8 cellular contexts compared by ENCODE assay signal in the genomic region with DNA sequence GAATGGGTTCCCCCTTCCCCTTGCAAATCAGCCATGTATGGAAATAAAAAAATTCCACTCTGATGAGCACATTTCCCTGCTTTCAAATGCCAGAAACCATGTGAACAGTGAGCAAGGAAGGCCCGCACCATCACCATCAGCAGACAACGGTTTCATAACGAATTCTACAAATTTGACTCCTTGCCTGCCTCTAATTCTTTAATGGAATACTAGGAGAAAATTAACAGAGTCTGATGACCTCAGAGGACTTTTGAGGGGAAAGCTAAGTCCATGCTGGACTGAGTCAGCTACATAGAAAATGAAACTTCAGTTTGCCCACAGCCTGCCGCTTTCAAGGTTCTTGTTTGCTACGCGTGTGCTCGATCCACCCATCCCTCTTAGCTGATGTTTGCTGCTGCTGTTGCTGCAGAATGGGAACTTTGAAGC. TPM values are rescaled to one million over a fixed set of nuclear protein-coding genes. Genes with fewer than 3 reads are reported as not detected.
DNase-seq lines count a peak whose midpoint lies in the region; ATAC-seq and TF ChIP-seq lines count a peak whose summit lies in the region.

No MANE protein-coding gene starts in this region.

- H3K9me3 Mint-ChIP-seq in type B pancreatic cell, result no peaks in the 10 kb centered on the region

- H3K4me3 Mint-ChIP-seq in type B pancreatic cell, result no peak overlapping the region

- peak; percentile 19 for DNase-seq in GM04503 (ENCODE audit: low read depth)
- no peak for DNase-seq in caudate nucleus (lab: John Stamatoyannopoulos, UW)
- peak; percentile 19 for DNase-seq in non-pigmented ciliary epithelial cell (ENCODE audit: low read depth)
- DNase-seq in SW 1271 (lab: John Stamatoyannopoulos, UW), result no peak
- no peak for DNase-seq in mucosa of gallbladder (ENCODE audit: low spot score)
- DNase-seq in type B pancreatic cell (ENCODE audit: extremely low spot score, unreplicated experiment), result no peak
- DNase-seq in NCI-H446 treated with DMSO at 0.1 percent for 48 hours (lab: John Stamatoyannopoulos, UW), result no peak

- H3K27ac ChIP-seq in caudate nucleus (ENCODE audit: low read depth, low read length), result peak overlapping the region; percentile 37

- peak; percentile 96 for ATAC-seq in HG02763 (IDR thresholded peaks at IDR 0.05; ENCODE audit: unreplicated experiment)

- H3K36me3 Mint-ChIP-seq in type B pancreatic cell, result no peaks in the 10 kb centered on the region

- no peak for TF ChIP-seq CTCF in type B pancreatic cell (conservative IDR thresholded peaks at IDR 0.05)

- H3K4me1 Mint-ChIP-seq in type B pancreatic cell (ENCODE audit: unreplicated experiment), result peaks cover 11% of the 10 kb centered on the region

- H3K27ac Mint-ChIP-seq in type B pancreatic cell, result no peak overlapping the region

- H3K27me3 Mint-ChIP-seq in type B pancreatic cell, result no peaks in the 10 kb centered on the region

RNA-seq across cellular contexts. Expression of gene KL, which starts 46.7 kb away (rescaled TPM):
- total RNA-seq in mucosa of gallbladder (1.8 TPM), type B pancreatic cell (ENCODE audit: low replicate concordance) (3.6 TPM in 2 replicates)

Comparison
In these comparisons a context has a peak if more than half of its experiments do, and no peak if none do; other contexts are left out.
1. DNase-seq: peak in GM04503 (single experiment) and non-pigmented ciliary epithelial cell (single experiment); none in caudate nucleus (0 of 61), SW 1271 (0 of 2), mucosa of gallbladder (single experiment), type B pancreatic cell (single experiment) and NCI-H446 treated with DMSO at 0.1 percent for 48 hours (single experiment).